Comparison of ENCODE assay signal across 9 cellular contexts in the genomic region with DNA sequence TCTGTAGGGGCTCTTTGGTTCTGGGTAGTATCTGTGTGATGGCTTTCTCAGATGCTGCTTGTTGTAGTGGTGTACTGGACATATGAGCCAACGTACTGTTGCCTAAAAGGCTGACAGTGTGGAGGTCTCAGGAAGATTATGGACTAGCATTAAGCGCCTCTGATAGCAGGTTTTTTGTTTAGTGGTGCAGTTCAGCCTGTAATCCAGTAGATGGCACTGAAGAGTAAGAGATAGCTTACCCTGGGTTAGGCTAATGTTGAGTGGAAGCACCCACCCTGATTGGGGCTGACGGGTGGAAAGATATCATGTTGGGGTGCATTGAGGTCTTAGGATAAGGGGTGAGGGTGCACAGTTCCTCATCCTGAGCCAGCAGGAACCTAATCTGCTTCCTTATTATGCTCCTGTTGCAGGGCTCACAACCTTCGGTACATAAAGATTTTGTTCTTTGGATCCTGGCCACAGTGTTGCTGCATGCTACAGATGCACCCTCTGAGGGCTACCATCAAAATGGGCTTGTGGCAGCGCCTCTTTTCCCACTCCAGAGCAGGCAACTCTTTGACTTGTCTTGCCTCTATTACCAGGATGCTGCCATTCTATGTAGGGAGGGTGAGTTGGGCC.
DNase-seq lines count a peak whose midpoint lies in the region; ATAC-seq and TF ChIP-seq lines count a peak whose summit lies in the region.
"Had no signal": no experiment of that assay in that cellular context is flagged by ENCODE, and none has a peak within 500 bp of the region (broad histone marks: within the 10 kb centered on the region; RNA-seq: fewer than 3 reads in every experiment).

No MANE protein-coding gene starts in this region.

- H3K4me3 ChIP-seq in NB4 (ENCODE audit: low read depth, low read length) (no peak overlapping the region), epithelial cell of esophagus (ENCODE audit: low read length) (no peak overlapping the region)

- TF ChIP-seq CTCF in 22Rv1 (IDR thresholded peaks at IDR 0.05) (peak; percentile 76), NB4 (IDR thresholded peaks at IDR 0.05; ENCODE audit: low read depth, low read length) (peak; percentile 76), epithelial cell of esophagus (IDR thresholded peaks at IDR 0.05; ENCODE audit: insufficient read depth, low read depth, low read length, missing control alignments) (peak; percentile 42)

- no peak overlapping the region for H3K27ac ChIP-seq in 22Rv1

- peak; percentile 8 for DNase-seq in EH (ENCODE audit: low read depth)
- peak; percentile 44 for DNase-seq in NB4 (ENCODE audit: low read depth)
- peak; percentile 3 for DNase-seq in epithelial cell of esophagus (ENCODE audit: low read depth)
- no peak for DNase-seq in hepatic stellate cell (ENCODE audit: low spot score)
- DNase-seq in activated CD4-positive, CD25-positive, alpha-beta regulatory T cell treated with anti-CD3 and anti-CD28 coated beads, Interleukin-2, amount 50 U/mL, for 72 hours = no peak
- DNase-seq: NCI-H524 treated with DMSO at 0.1 percent for 48 hours had no signal

- no peak for TF ChIP-seq POLR2A in NB4 (IDR thresholded peaks at IDR 0.05; ENCODE audit: extremely low read depth, insufficient read length)

- no peak for ATAC-seq in GM18870 (IDR thresholded peaks at IDR 0.05; ENCODE audit: unreplicated experiment)
- ATAC-seq in HG03571 (IDR thresholded peaks at IDR 0.05; ENCODE audit: unreplicated experiment) = no peak

Comparison
In these comparisons a context has a peak if more than half of its experiments do, and no peak if none do; other contexts are left out.
1. DNase-seq: peak in EH (single experiment), NB4 (single experiment) and epithelial cell of esophagus (single experiment); none in hepatic stellate cell (single experiment) and activated CD4-positive, CD25-positive, alpha-beta regulatory T cell treated with anti-CD3 and anti-CD28 coated beads, Interleukin-2, amount 50 U/mL, for 72 hours (single experiment).
2. Peak in every context shown above with its lines, with median percentiles within 50 percentile points of each other: CTCF ChIP-seq.